1 cellular context compared by ENCODE assay signal in the genomic region with DNA sequence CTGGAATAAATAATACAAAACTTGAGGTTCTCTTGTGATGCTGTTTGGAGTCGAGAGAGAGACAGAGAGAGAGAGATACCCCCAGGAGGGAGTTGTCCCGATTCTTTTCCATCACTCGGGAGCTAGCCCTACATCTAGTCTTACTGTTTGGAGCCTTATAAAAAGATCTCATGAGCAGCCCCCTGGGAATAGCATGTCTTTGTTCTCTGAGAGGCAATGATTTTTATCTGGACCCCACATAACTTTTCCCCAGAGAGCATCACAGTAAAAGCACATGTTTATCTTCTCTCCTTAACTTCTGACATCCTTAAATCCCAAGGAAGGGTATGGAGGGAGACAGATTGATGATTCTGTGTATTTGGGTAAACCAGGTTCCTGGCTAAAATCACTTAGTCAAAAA.
TF ChIP-seq lines count a peak whose summit lies in the region.

No MANE protein-coding gene starts in this region.

TF ChIP-seq in GM12891, 5 proteins besides CTCF, POLR2A, EP300 and RAD21:
- TF ChIP-seq TAF1 (IDR thresholded peaks at IDR 0.05; ENCODE audit: low read depth, low read length): no peak
- no peak for TF ChIP-seq POU2F2 (IDR thresholded peaks at IDR 0.05; ENCODE audit: low read depth, low read length)
- TF ChIP-seq SPI1 (IDR thresholded peaks at IDR 0.05; ENCODE audit: low read depth, low read length): no peak
- no peak for TF ChIP-seq PAX5 (IDR thresholded peaks at IDR 0.05; ENCODE audit: insufficient read depth, low read length, severe bottlenecking)
- TF ChIP-seq POLR2AphosphoS5 (IDR thresholded peaks at IDR 0.05; ENCODE audit: low read depth, low read length): no peak
